ENCODE assay signal across 8 cellular contexts in the genomic region with DNA sequence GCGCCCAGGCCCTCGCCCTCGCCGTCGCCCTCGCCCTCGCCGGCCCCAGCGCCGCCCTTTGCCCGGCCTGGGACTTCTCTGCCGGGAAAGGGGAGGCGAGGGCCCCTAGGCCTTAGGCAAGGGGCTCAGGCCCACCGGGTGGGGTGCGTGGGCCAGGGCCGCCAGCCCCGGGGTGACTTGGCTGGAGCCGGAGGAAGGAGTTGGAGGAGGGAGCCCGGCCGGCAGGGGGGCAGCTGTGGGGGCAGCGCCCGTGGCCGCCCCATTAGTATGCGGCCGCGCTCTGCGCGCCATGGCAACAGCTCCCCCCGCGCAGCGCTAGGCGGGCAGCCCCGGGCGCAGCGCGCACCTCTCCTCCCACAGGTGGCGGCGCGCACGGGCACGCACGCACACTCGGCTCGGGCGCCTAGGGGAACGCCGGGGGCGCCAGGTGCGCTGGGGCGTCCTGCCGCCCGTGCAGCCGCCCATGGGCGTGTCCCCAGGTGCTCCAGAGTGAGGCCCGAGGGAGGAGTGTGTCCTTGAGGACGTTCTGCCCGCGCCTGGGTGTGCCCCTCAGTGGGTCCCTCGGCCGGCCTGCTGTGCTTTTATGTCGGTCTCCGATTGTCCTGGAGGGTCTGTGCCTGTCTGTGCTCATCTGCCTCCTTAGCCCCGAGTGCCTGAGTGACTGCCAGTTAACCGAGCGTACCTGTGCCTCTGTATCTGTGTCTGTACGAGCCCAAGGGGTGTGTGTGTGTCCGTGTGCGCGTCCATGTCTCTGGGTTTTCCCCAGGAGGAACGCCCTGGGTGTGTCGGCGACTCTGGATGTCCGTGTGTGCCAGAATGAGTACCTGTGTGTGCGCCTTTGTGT. TPM values are rescaled to one million over a fixed set of nuclear protein-coding genes. Genes with fewer than 3 reads are reported as not detected.
A peak's percentile ranks its signal among the peaks of the same experiment; 100 is the strongest.
DNase-seq lines count a peak whose midpoint lies in the region; ATAC-seq, FAIRE-seq and TF ChIP-seq lines count a peak whose summit lies in the region.

No MANE protein-coding gene starts in this region.

- H3K4me1 Mint-ChIP-seq in activated T-cell treated with anti-CD3 and anti-CD28 coated beads, Interleukin-2, amount 50 U/mL, for 4 hours (ENCODE audit: low read depth), result peaks cover 57% of the 10 kb centered on the region
- peaks cover 63% of the 10 kb centered on the region for H3K4me1 Mint-ChIP-seq in neural crest cell

- H3K27ac ChIP-seq in esophagus squamous epithelium (peak overlapping the region; percentile 94 to 99 (median 96)), vagina (peak overlapping the region; percentile 99)

- H3K36me3 ChIP-seq in esophagus squamous epithelium (peaks cover 0 to 10% (median 6%) of the 10 kb centered on the region in 3 donors), vagina (peaks cover 0 to under 1% of the 10 kb centered on the region in 2 donors)

- no peaks in the 10 kb centered on the region for H3K36me3 Mint-ChIP-seq in activated T-cell treated with anti-CD3 and anti-CD28 coated beads, Interleukin-2, amount 50 U/mL, for 4 hours (ENCODE audit: insufficient read depth)
- no peaks in the 10 kb centered on the region for H3K36me3 Mint-ChIP-seq in neural crest cell (ENCODE audit: low read depth)

- H3K4me3 ChIP-seq in esophagus squamous epithelium (peak overlapping the region; percentile 21 to 67 (median 42)), vagina (peak overlapping the region; percentile 43 to 44)

- in situ Hi-C loops in KBM-7 (cut with MboI; ENCODE audit: low pct_unique_long_range_greater_than_20kb, low sequenced_read_pairs), result no loop called here

- intact Hi-C loops in esophagus squamous epithelium (cut with DNase I) (no loop called here), vagina (cut with DNase I) (loop anchor here (5.0 kb wide), 1 partner anchor 39 kb away; no protein-coding TSS in a partner anchor)

- TF ChIP-seq POLR2A in esophagus squamous epithelium (IDR thresholded peaks at IDR 0.05) (peak in 1 of 4 donors; percentile 48), vagina (IDR thresholded peaks at IDR 0.05) (peak in 1 of 2 donors; percentile 8)

- no peak for FAIRE-seq in GM18507 (lab: Jason Lieb, UNC)

- ATAC-seq in activated T-cell treated with anti-CD3 and anti-CD28 coated beads, Interleukin-2, amount 50 U/mL, for 4 hours, result peak; percentile 65 to 68
- ATAC-seq in GM21737 (IDR thresholded peaks at IDR 0.05; ENCODE audit: unreplicated experiment), result no peak

- no peaks in the 10 kb centered on the region for H3K27me3 Mint-ChIP-seq in activated T-cell treated with anti-CD3 and anti-CD28 coated beads, Interleukin-2, amount 50 U/mL, for 4 hours (ENCODE audit: low read depth)
- H3K27me3 Mint-ChIP-seq in neural crest cell (ENCODE audit: low read depth), result peaks cover 21% of the 10 kb centered on the region

- peak overlapping the region; percentile 83 for H3K27ac Mint-ChIP-seq in neural crest cell (ENCODE audit: unreplicated experiment)

- peak overlapping the region; percentile 73 for H3K4me3 Mint-ChIP-seq in activated T-cell treated with anti-CD3 and anti-CD28 coated beads, Interleukin-2, amount 50 U/mL, for 4 hours
- H3K4me3 Mint-ChIP-seq in neural crest cell, result peak overlapping the region; percentile 85

- H3K27me3 ChIP-seq in esophagus squamous epithelium (no peaks in the 10 kb centered on the region), vagina (no peaks in the 10 kb centered on the region)

- H3K9me3 Mint-ChIP-seq in activated T-cell treated with anti-CD3 and anti-CD28 coated beads, Interleukin-2, amount 50 U/mL, for 4 hours, result no peaks in the 10 kb centered on the region
- no peaks in the 10 kb centered on the region for H3K9me3 Mint-ChIP-seq in neural crest cell

- WGBS in esophagus squamous epithelium, 2 donors, result 3 to 60% methylated on average over 1 to 7 of the region's 74 CpGs

- TF ChIP-seq CTCF in esophagus squamous epithelium (IDR thresholded peaks at IDR 0.05) (peak in 2 of 6 experiments; percentile 13 to 17), neural crest cell (conservative IDR thresholded peaks at IDR 0.05) (no peak), vagina (IDR thresholded peaks at IDR 0.05) (peak in 1 of 3 experiments; percentile 5)

- no peaks in the 10 kb centered on the region for H3K9me3 ChIP-seq in esophagus squamous epithelium
- H3K9me3 ChIP-seq in vagina, result no peaks in the 10 kb centered on the region

- DNase-seq in GM18507 (ENCODE audit: extremely low spot score, insufficient read length, low read depth), result peak; percentile 17
- DNase-seq in NCI-H2227 treated with DMSO at 0.1 percent for 48 hours (lab: John Stamatoyannopoulos, UW), result peak; percentile 73
- peak; percentile 43 for DNase-seq in activated T-cell treated with anti-CD3 and anti-CD28 coated beads, Interleukin-2, amount 50 U/mL, for 4 hours
- DNase-seq in esophagus squamous epithelium (lab: John Stamatoyannopoulos, UW), result no peak
- peak; percentile 30 for DNase-seq in neural crest cell (ENCODE audit: low read depth, low spot score)
- no peak for DNase-seq in vagina (ENCODE audit: extremely low spot score in 2 of 2)
- no peak for DNase-seq in KBM-7

- H3K4me1 ChIP-seq in esophagus squamous epithelium (peaks cover 59 to 100% (median 63%) of the 10 kb centered on the region in 3 donors), vagina (peaks cover 71% of the 10 kb centered on the region)

RNA-seq across cellular contexts. Expression of a gene that starts 38.1 kb away (rescaled TPM):
- 10 to 100 TPM; 82.2 to 98.7 (median 87.1) TPM for total RNA-seq in activated T-cell treated with anti-CD3 and anti-CD28 coated beads, Interleukin-2, amount 50 U/mL, for 4 hours
- total RNA-seq in esophagus squamous epithelium (10 to 100 TPM; 53.7 to 92.8 (median 79.8) TPM), neural crest cell (81.9 and 83.1 TPM in 2 replicates), vagina (58.9 TPM)

Comparison
In these comparisons a context has a peak if more than half of its experiments do, and no peak if none do; other contexts are left out.
1. DNase-seq: peak in GM18507 (single experiment), NCI-H2227 treated with DMSO at 0.1 percent for 48 hours (single experiment), activated T-cell treated with anti-CD3 and anti-CD28 coated beads, Interleukin-2, amount 50 U/mL, for 4 hours (single experiment) and neural crest cell (single experiment); none in esophagus squamous epithelium (single experiment), vagina (0 of 2) and KBM-7 (single experiment).